ENCODE assay signal across 32 cellular contexts in the genomic region with DNA sequence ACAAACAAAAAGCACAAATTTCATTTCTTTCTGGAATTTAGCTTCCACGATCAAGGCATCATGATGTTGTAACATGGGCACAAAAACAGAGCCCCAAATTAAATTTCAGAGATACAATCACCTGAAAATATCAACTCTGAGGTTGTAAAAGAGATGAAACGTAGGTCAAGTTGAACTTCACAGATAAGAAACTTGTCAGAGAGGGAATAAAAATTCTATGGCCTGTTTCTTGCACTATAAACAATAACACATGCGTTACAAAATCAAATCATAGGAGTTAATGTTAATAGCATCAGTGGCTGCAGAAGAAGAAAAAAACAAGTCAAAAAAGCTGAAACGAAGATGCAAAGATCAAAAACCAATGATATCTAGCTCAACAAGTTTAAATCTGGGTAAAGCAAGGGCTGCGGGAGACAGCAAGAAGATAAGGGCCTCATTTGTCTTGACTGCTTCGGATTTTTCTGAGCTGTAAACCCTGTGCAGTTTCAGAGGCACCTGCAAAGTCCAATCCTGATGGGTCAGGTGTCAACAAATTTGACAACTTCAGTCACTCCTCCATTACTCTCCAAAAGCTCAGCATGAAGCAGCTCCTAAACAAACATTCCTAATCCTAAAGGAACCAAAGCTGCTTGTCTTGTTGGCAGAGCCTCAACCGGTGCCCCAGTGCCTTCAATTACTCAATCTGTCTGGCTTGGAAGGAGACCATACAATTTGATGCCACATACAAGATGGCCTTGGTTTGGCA.
"Had no signal": no experiment of that assay in that cellular context is flagged by ENCODE, and none has a peak within 500 bp of the region (broad histone marks: within the 10 kb centered on the region; RNA-seq: fewer than 3 reads in every experiment).

No MANE protein-coding gene starts in this region.

- H3K27me3 ChIP-seq: breast epithelium, dorsolateral prefrontal cortex, esophagus muscularis mucosa, gastroesophageal sphincter, sigmoid colon, upper lobe of right lung had no signal

- DNase-seq: activated CD4-positive, alpha-beta T cell treated with anti-CD3 and anti-CD28 coated beads for 36 hours; activated CD4-positive, alpha-beta T cell treated with anti-CD3 and anti-CD28 coated beads, Interleukin-2, amount 50 U/mL, for 4 hours; activated CD8-positive, alpha-beta memory T cell treated with anti-CD3 and anti-CD28 coated beads for 24 hours; activated CD8-positive, alpha-beta memory T cell treated with anti-CD3 and anti-CD28 coated beads, Interleukin-2, amount 50 U/mL, for 48 hours; activated naive CD4-positive, alpha-beta T cell; activated naive CD8-positive, alpha-beta T cell treated with anti-CD3 and anti-CD28 coated beads, Interleukin-2, amount 10 ng/mL, durations not matched to agents 7 days and 5 days; activated T-cell treated with anti-CD3 and anti-CD28 coated beads, Interleukin-2, amount 50 U/mL, for 4 hours; amniotic stem cell; dorsolateral prefrontal cortex; effector memory CD8-positive, alpha-beta T cell; head of caudate nucleus; islet precursor cell; left cardiac atrium; mesendoderm; naive B cell; occipital lobe; retina; sigmoid colon; stimulated activated CD4-positive, alpha-beta T cell treated with anti-CD3 and anti-CD28 coated beads, Interleukin-15, amount 100 ng/mL, for 24 hours; stimulated activated naive CD4-positive, alpha-beta T cell; T1000; upper lobe of right lung had no signal

- H3K27ac ChIP-seq: breast epithelium, dorsolateral prefrontal cortex, esophagus muscularis mucosa, gastroesophageal sphincter, sigmoid colon, thoracic aorta, upper lobe of right lung had no signal

- H3K4me1 ChIP-seq: breast epithelium, esophagus muscularis mucosa, gastroesophageal sphincter, sigmoid colon had no signal

- H3K36me3 ChIP-seq: breast epithelium, esophagus muscularis mucosa, gastroesophageal sphincter, sigmoid colon, thoracic aorta, upper lobe of right lung had no signal

- H3K9me3 ChIP-seq: breast epithelium, esophagus muscularis mucosa, gastroesophageal sphincter, sigmoid colon, thoracic aorta, upper lobe of right lung had no signal

- H3K27me3 Mint-ChIP-seq: activated CD4-positive, alpha-beta T cell treated with anti-CD3 and anti-CD28 coated beads for 36 hours; central memory CD8-positive, alpha-beta T cell; naive B cell; progenitor cell of endocrine pancreas had no signal

- H3K27ac Mint-ChIP-seq: activated CD4-positive, alpha-beta T cell treated with anti-CD3 and anti-CD28 coated beads for 36 hours; activated naive CD8-positive, alpha-beta T cell treated with anti-CD3 and anti-CD28 coated beads, Interleukin-2, amount 10 ng/mL, durations not matched to agents 7 days and 5 days; activated T-helper 2 cell treated with anti-CD3 and anti-CD28 coated beads, Interferon-gamma antibody, Interleukin-2, Interleukin-4, amounts not matched to agents 10 μg/mL and 5 μg/mL and 100 μg/mL, durations not matched to agents 14 hours and 24 hours and 36 hours; effector memory CD8-positive, alpha-beta T cell; progenitor cell of endocrine pancreas; T-helper 1 cell treated with Interleukin-12 subunit alpha and Interleukin-12 subunit beta and Interleukin-4 antibody, amounts not matched to agents 30 μg/mL and 1 μg/mL, for 36 hours; WTC11 had no signal

- H3K9me3 Mint-ChIP-seq: activated T-cell treated with anti-CD3 and anti-CD28 coated beads, Interleukin-2, amount 50 U/mL, for 4 hours; activated T-helper 2 cell treated with anti-CD3 and anti-CD28 coated beads, Interferon-gamma antibody, Interleukin-2, Interleukin-4, amounts not matched to agents 10 μg/mL and 5 μg/mL and 100 μg/mL, durations not matched to agents 14 hours and 24 hours and 36 hours; central memory CD8-positive, alpha-beta T cell; effector memory CD8-positive, alpha-beta T cell; T-helper 1 cell treated with Interleukin-12 subunit alpha and Interleukin-12 subunit beta and Interleukin-4 antibody, amounts not matched to agents 30 μg/mL and 1 μg/mL, for 36 hours had no signal

- H3K4me3 ChIP-seq: breast epithelium, dorsolateral prefrontal cortex, esophagus muscularis mucosa, gastroesophageal sphincter, sigmoid colon, smooth muscle cell, thoracic aorta, upper lobe of right lung had no signal

- ATAC-seq: activated CD4-positive, alpha-beta T cell treated with anti-CD3 and anti-CD28 coated beads for 36 hours; activated T-cell treated with anti-CD3 and anti-CD28 coated beads, Interleukin-2, amount 50 U/mL, for 4 hours; effector memory CD8-positive, alpha-beta T cell; gastroesophageal sphincter; left cardiac atrium; upper lobe of right lung; WTC11 had no signal

- H3K4me3 Mint-ChIP-seq: activated CD4-positive, alpha-beta T cell treated with anti-CD3 and anti-CD28 coated beads for 36 hours; activated naive CD8-positive, alpha-beta T cell treated with anti-CD3 and anti-CD28 coated beads, Interleukin-2, amount 10 ng/mL, durations not matched to agents 7 days and 5 days; activated T-cell treated with anti-CD3 and anti-CD28 coated beads, Interleukin-2, amount 50 U/mL, for 4 hours; central memory CD8-positive, alpha-beta T cell; effector memory CD8-positive, alpha-beta T cell; naive B cell; T-helper 1 cell treated with Interleukin-12 subunit alpha and Interleukin-12 subunit beta and Interleukin-4 antibody, amounts not matched to agents 30 μg/mL and 1 μg/mL, for 36 hours; WTC11 had no signal
